ENCODE assay signal across 24 cellular contexts in the genomic region with DNA sequence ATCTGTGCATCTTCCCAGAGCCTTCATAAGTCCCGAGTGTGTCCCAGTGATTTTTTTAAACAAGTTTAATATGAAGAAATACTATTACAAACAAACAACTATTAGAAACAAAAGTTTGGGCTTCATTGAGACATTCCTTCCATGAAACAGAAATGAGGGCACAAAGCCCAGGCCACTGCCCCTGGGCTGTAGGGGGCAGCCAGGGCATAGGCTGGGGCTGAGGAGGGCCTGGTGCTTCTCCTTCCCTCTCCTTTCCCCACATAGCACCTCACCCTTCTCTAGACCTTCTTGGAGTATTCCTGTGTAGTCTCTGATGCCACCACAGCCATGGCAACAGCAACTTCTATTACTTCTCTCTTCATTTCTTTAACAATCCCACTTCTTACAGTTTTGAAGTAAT.
DNase-seq lines count a peak whose midpoint lies in the region; ATAC-seq and TF ChIP-seq lines count a peak whose summit lies in the region.
"Had no signal": no experiment of that assay in that cellular context is flagged by ENCODE, and none has a peak within 500 bp of the region (broad histone marks: within the 10 kb centered on the region; RNA-seq: fewer than 3 reads in every experiment).

No MANE protein-coding gene starts in this region.

- DNase-seq in islet precursor cell (peak; percentile 7), osteocyte (ENCODE audit: extremely low spot score, unreplicated experiment) (peak; percentile 57), vagina (ENCODE audit: extremely low spot score in 2 of 2) (peak; percentile 3 to 8), OCI-M2 (lab: John Stamatoyannopoulos, UW; ENCODE audit: unreplicated experiment) (no peak), GM20000 (ENCODE audit: low spot score) (no peak)
- DNase-seq: 8988T; ACHN; BE2C; C1 segment of cervical spinal cord; CD4-positive, alpha-beta memory T cell; CD4-positive, CD25-positive, alpha-beta regulatory T cell; CD8-positive, alpha-beta memory T cell; COR-L47; DMS 273 treated with DMSO at 0.1 percent for 48 hours; DMS153; DMS53; DMS79; DND-41; EL; GDM1 had no signal

- no peaks in the 10 kb centered on the region for H3K4me1 Mint-ChIP-seq in osteocyte (ENCODE audit: unreplicated experiment)
- H3K4me1 Mint-ChIP-seq: CD14-positive monocyte; CD4-positive, alpha-beta memory T cell; CD4-positive, CD25-positive, alpha-beta regulatory T cell; CD8-positive, alpha-beta memory T cell had no signal

- H3K4me3 Mint-ChIP-seq in osteocyte (ENCODE audit: unreplicated experiment) = no peak overlapping the region
- H3K4me3 Mint-ChIP-seq: CD14-positive monocyte; CD4-positive, CD25-positive, alpha-beta regulatory T cell; CD8-positive, alpha-beta memory T cell had no signal

- H3K36me3 ChIP-seq in vagina = no peaks in the 10 kb centered on the region
- H3K36me3 ChIP-seq: BE2C, BLaER1 had no signal

- no peak for TF ChIP-seq POLR2A in vagina (IDR thresholded peaks at IDR 0.05)

- H3K4me3 ChIP-seq in vagina = no peak overlapping the region
- H3K4me3 ChIP-seq: BLaER1, GM12878 had no signal

- TF ChIP-seq CTCF in osteocyte (IDR thresholded peaks at IDR 0.05) (no peak), vagina (IDR thresholded peaks at IDR 0.05) (no peak), GM20000 (IDR thresholded peaks at IDR 0.05; ENCODE audit: extremely low read depth, missing control alignments) (no peak)

- H3K4me1 ChIP-seq in vagina = no peaks in the 10 kb centered on the region
- H3K4me1 ChIP-seq: BE2C, BLaER1 had no signal

- no peaks in the 10 kb centered on the region for H3K36me3 Mint-ChIP-seq in osteocyte (ENCODE audit: unreplicated experiment)
- H3K36me3 Mint-ChIP-seq: CD14-positive monocyte; CD4-positive, alpha-beta memory T cell; CD4-positive, CD25-positive, alpha-beta regulatory T cell; CD8-positive, alpha-beta memory T cell had no signal

- intact Hi-C loops in vagina (cut with DNase I) = no loop called here

- no peaks in the 10 kb centered on the region for H3K27me3 Mint-ChIP-seq in osteocyte (ENCODE audit: unreplicated experiment)
- H3K27me3 Mint-ChIP-seq: CD4-positive, CD25-positive, alpha-beta regulatory T cell; CD8-positive, alpha-beta memory T cell had no signal

- no peak for ATAC-seq in GM21619 (IDR thresholded peaks at IDR 0.05; ENCODE audit: unreplicated experiment)
- ATAC-seq: GM12878 had no signal

- H3K9me3 Mint-ChIP-seq in osteocyte (ENCODE audit: unreplicated experiment) = peaks cover 33% of the 10 kb centered on the region

- H3K9me3 ChIP-seq in vagina = no peaks in the 10 kb centered on the region

- H3K27me3 ChIP-seq in vagina = no peaks in the 10 kb centered on the region
- H3K27me3 ChIP-seq: BE2C, BLaER1 had no signal

- H3K27ac Mint-ChIP-seq in osteocyte (ENCODE audit: unreplicated experiment) = no peak overlapping the region
- H3K27ac Mint-ChIP-seq: CD4-positive, alpha-beta memory T cell; CD4-positive, CD25-positive, alpha-beta regulatory T cell; CD8-positive, alpha-beta memory T cell had no signal

- H3K27ac ChIP-seq in vagina = no peak overlapping the region
- H3K27ac ChIP-seq: BLaER1 had no signal

Comparison
In these comparisons a context has a peak if more than half of its experiments do, and no peak if none do; other contexts are left out.
1. DNase-seq: peak in islet precursor cell (single experiment), osteocyte (single experiment) and vagina (2 of 2); none in OCI-M2 (single experiment) and GM20000 (single experiment).